In genomic region chr2:142128105-142128504, GRCh38 we compare ENCODE assay signal across 29 cellular contexts. TPM values are rescaled to one million over a fixed set of nuclear protein-coding genes. Genes with fewer than 3 reads are reported as not detected.
"Had no signal": no experiment of that assay in that cellular context is flagged by ENCODE, and none has a peak within 500 bp of the region (broad histone marks: within the 10 kb centered on the region; RNA-seq: fewer than 3 reads in every experiment).

No MANE protein-coding gene starts in this region.

- H3K27ac ChIP-seq: ascending aorta, body of pancreas, Peyer's patch, RWPE1, SJCRH30 had no signal

- ATAC-seq: activated CD8-positive, alpha-beta T cell treated with anti-CD3 and anti-CD28 coated beads, Interleukin-2, amount 10 ng/mL, durations not matched to agents 7 days and 5 days; activated naive CD4-positive, alpha-beta T cell treated with anti-CD3 and anti-CD28 coated beads, Interleukin-2, amount 50 U/mL, for 72 hours; activated naive CD8-positive, alpha-beta T cell treated with anti-CD3 and anti-CD28 coated beads, Interleukin-2, amount 50 U/mL, for 24 hours; body of pancreas; SK-N-SH treated with all-trans-retinoic acid at 6 μM for 48 hours; WTC11 had no signal

- H3K4me3 Mint-ChIP-seq: activated CD8-positive, alpha-beta T cell treated with anti-CD3 and anti-CD28 coated beads, Interleukin-2, amount 10 ng/mL, durations not matched to agents 7 days and 5 days; activated naive CD8-positive, alpha-beta T cell treated with anti-CD3 and anti-CD28 coated beads, Interleukin-2, amount 50 U/mL, for 24 hours; central memory CD8-positive, alpha-beta T cell; T-helper 1 cell treated with Interleukin-12 subunit alpha and Interleukin-12 subunit beta and Interleukin-4 antibody, amounts not matched to agents 30 μg/mL and 1 μg/mL, for 36 hours; WTC11 had no signal

- H3K4me3 ChIP-seq: ascending aorta, body of pancreas, Peyer's patch, SJCRH30 had no signal

- H3K4me1 Mint-ChIP-seq: central memory CD8-positive, alpha-beta T cell had no signal

- H3K9me3 Mint-ChIP-seq: activated naive CD8-positive, alpha-beta T cell treated with anti-CD3 and anti-CD28 coated beads, Interleukin-2, amount 50 U/mL, for 24 hours; T-helper 1 cell treated with Interleukin-12 subunit alpha and Interleukin-12 subunit beta and Interleukin-4 antibody, amounts not matched to agents 30 μg/mL and 1 μg/mL, for 36 hours; WTC11 had no signal

- H3K27me3 Mint-ChIP-seq: central memory CD8-positive, alpha-beta T cell had no signal

- H3K27me3 ChIP-seq: ascending aorta, body of pancreas, Peyer's patch, SJCRH30 had no signal

- H3K36me3 ChIP-seq: ascending aorta, Peyer's patch, SJCRH30 had no signal

- DNase-seq: activated CD4-positive, alpha-beta T cell treated with anti-CD3 and anti-CD28 coated beads for 48 hours; activated CD4-positive, alpha-beta T cell treated with anti-CD3 and anti-CD28 coated beads, Interleukin-2, amount 50 U/mL, for 4 hours; activated CD4-positive, CD25-positive, alpha-beta regulatory T cell treated with anti-CD3 and anti-CD28 coated beads, Interleukin-2, amount 50 U/mL, for 72 hours; activated CD8-positive, alpha-beta memory T cell treated with anti-CD3 and anti-CD28 coated beads, Interleukin-2, amount 50 U/mL, for 48 hours; activated CD8-positive, alpha-beta T cell treated with anti-CD3 and anti-CD28 coated beads, Interleukin-2, amount 10 ng/mL, durations not matched to agents 7 days and 5 days; activated effector memory CD4-positive, alpha-beta T cell treated with Interleukin-2 at 50 U/mL for 16 hours; activated naive CD4-positive, alpha-beta T cell; activated naive CD8-positive, alpha-beta T cell treated with anti-CD3 and anti-CD28 coated beads, Interleukin-2, amount 50 U/mL, for 24 hours; activated T-cell treated with anti-CD3 and anti-CD28 coated beads, Interleukin-2, amount 50 U/mL, for 1 hour; amniotic stem cell; body of pancreas; Karpas-422; MM.1S; NCI-H1105 treated with DMSO at 0.1 percent for 48 hours; NCI-H1436 treated with DMSO at 0.1 percent for 48 hours; NCI-H187; NCI-H2081; NCI-H510A treated with DMSO at 0.1 percent for 48 hours; Peyer's patch; Right ventricle myocardium superior; SJCRH30; SW 1271 had no signal

- H3K4me1 ChIP-seq: SJCRH30 had no signal

- H3K9me3 ChIP-seq: ascending aorta, body of pancreas, Peyer's patch, SJCRH30 had no signal

- H3K27ac Mint-ChIP-seq: activated CD8-positive, alpha-beta T cell treated with anti-CD3 and anti-CD28 coated beads, Interleukin-2, amount 10 ng/mL, durations not matched to agents 7 days and 5 days; activated naive CD4-positive, alpha-beta T cell treated with anti-CD3 and anti-CD28 coated beads, Interleukin-2, amount 50 U/mL, for 72 hours; activated naive CD8-positive, alpha-beta T cell treated with anti-CD3 and anti-CD28 coated beads, Interleukin-2, amount 50 U/mL, for 24 hours; T-helper 1 cell treated with Interleukin-12 subunit alpha and Interleukin-12 subunit beta and Interleukin-4 antibody, amounts not matched to agents 30 μg/mL and 1 μg/mL, for 36 hours; WTC11 had no signal

- H3K36me3 Mint-ChIP-seq: WTC11 had no signal

RNA-seq across cellular contexts. Expression of gene LRP1B, which starts 2.7 kb away (rescaled TPM):
- total RNA-seq: activated CD8-positive, alpha-beta T cell treated with anti-CD3 and anti-CD28 coated beads, Interleukin-2, amount 10 ng/mL, durations not matched to agents 7 days and 5 days; activated naive CD4-positive, alpha-beta T cell treated with anti-CD3 and anti-CD28 coated beads, Interleukin-2, amount 50 U/mL, for 72 hours; ascending aorta had no signal
